Comparison of ENCODE assay signal across 1 cellular context in genomic region chr16:20844054-20844453, GRCh38.
A peak's percentile ranks its signal among the peaks of the same experiment; 100 is the strongest.
TF ChIP-seq lines count a peak whose summit lies in the region.

No MANE protein-coding gene starts in this region.

TF ChIP-seq in GM12878, 131 proteins besides CTCF, POLR2A, EP300 and RAD21:
- no peak for TF ChIP-seq NKRF (conservative IDR thresholded peaks at IDR 0.05)
- TF ChIP-seq PBX3 (IDR thresholded peaks at IDR 0.05; ENCODE audit: insufficient replicate concordance, low read depth, low read length), result peak; percentile 37
- peak; percentile 53 for TF ChIP-seq PKNOX1 (IDR thresholded peaks at IDR 0.05)
- TF ChIP-seq MEF2B (IDR thresholded peaks at IDR 0.05; ENCODE audit: partially characterized antibody, poor library complexity, severe bottlenecking), result peak; percentile 33
- TF ChIP-seq RUNX3 (IDR thresholded peaks at IDR 0.05; ENCODE audit: low read length), result peak; percentile 67
